ENCODE assay signal across 10 cellular contexts in the genomic region with DNA sequence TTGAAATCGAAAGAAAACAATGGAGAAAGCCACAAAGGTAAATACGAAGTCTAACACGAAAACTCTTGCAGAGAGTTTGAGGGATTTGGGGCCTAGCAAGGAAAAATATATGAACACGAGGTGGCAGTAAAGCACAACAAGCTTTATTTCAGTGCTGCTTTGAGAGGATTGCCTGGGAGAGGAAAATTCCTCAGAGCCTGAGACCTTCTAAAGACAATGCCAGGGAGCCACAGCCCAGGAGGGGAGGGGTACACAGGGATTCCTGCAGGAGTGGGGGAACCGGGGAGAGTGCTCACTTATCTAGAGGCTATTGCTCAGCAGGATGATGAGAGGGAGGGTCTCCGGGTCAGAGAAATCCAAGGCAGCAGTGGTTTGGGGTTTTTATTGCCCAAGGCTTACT.
DNase-seq lines count a peak whose midpoint lies in the region; ATAC-seq, FAIRE-seq and TF ChIP-seq lines count a peak whose summit lies in the region.
"Had no signal": no experiment of that assay in that cellular context is flagged by ENCODE, and none has a peak within 500 bp of the region (broad histone marks: within the 10 kb centered on the region; RNA-seq: fewer than 3 reads in every experiment).

No MANE protein-coding gene starts in this region.

- intact Hi-C loops in pancreas (cut with DNase I) = no loop called here

- H3K27ac ChIP-seq in endodermal cell (ENCODE audit: low read depth, low read length) = no peak overlapping the region
- H3K27ac ChIP-seq in pancreas = no peak overlapping the region

- H3K36me3 Mint-ChIP-seq in endodermal cell (ENCODE audit: low read depth) = peaks cover 31% of the 10 kb centered on the region

- peaks cover 9% of the 10 kb centered on the region for H3K9me3 ChIP-seq in endodermal cell (ENCODE audit: control insufficient read depth, low read length)
- no peaks in the 10 kb centered on the region for H3K9me3 ChIP-seq in pancreas

- H3K4me3 ChIP-seq in endodermal cell (ENCODE audit: low read length) (no peak overlapping the region), pancreas (no peak overlapping the region)

- peak; percentile 90 for TF ChIP-seq CTCF in endodermal cell (conservative IDR thresholded peaks at IDR 0.05)
- peak in 3 of 4 donors; percentile 22 to 46 (median 36) for TF ChIP-seq CTCF in pancreas (IDR thresholded peaks at IDR 0.05)

- no peaks in the 10 kb centered on the region for H3K27me3 Mint-ChIP-seq in endodermal cell (ENCODE audit: insufficient read depth)
- H3K27me3 Mint-ChIP-seq: stimulated activated naive CD8-positive, alpha-beta T cell treated with anti-CD3 and anti-CD28 coated beads, Interleukin-15, Interleukin-2, amounts not matched to agents 100 ng/mL and 50 ng/mL, for 24 hours had no signal

- H3K36me3 ChIP-seq in endodermal cell (ENCODE audit: control insufficient read depth, insufficient read depth, low read length) (peaks cover 4% of the 10 kb centered on the region), pancreas (no peaks in the 10 kb centered on the region)

- H3K4me1 Mint-ChIP-seq in endodermal cell = peaks cover 38% of the 10 kb centered on the region

- H3K27ac Mint-ChIP-seq in endodermal cell = peak overlapping the region; percentile 93
- H3K27ac Mint-ChIP-seq: stimulated activated naive CD8-positive, alpha-beta T cell treated with anti-CD3 and anti-CD28 coated beads, Interleukin-15, Interleukin-2, amounts not matched to agents 100 ng/mL and 50 ng/mL, for 24 hours had no signal

- WGBS in endodermal cell (ENCODE audit: insufficient coverage in 1 of 2, insufficient read length in 1 of 2), 2 experiments = 14 to 15% methylated on average over 5 to 6 of the region's 6 CpGs
- 24 to 28% methylated on average over 6 of the region's 6 CpGs for WGBS in pancreas, 2 donors

- FAIRE-seq in pancreas (lab: Jason Lieb, UNC) = no peak
- FAIRE-seq: endometrium had no signal

- H3K27me3 ChIP-seq in endodermal cell (ENCODE audit: control insufficient read depth, insufficient read depth, low read length, poor library complexity, severe bottlenecking) (no peaks in the 10 kb centered on the region), pancreas (no peaks in the 10 kb centered on the region)

- H3K4me1 ChIP-seq in endodermal cell (ENCODE audit: control insufficient read depth, insufficient read depth, low read length) = no peaks in the 10 kb centered on the region
- H3K4me1 ChIP-seq in pancreas = no peaks in the 10 kb centered on the region

- DNase-seq in Ammon's horn (ENCODE audit: low spot score) = peak; percentile 47
- DNase-seq in H4 (ENCODE audit: low spot score) = peak; percentile 25
- peak; percentile 68 for DNase-seq in NCI-H774 (lab: John Stamatoyannopoulos, UW)
- DNase-seq in endodermal cell = peak; percentile 93
- DNase-seq in pancreas = peak in 1 of 6 donors; percentile 18
- DNase-seq in activated naive CD4-positive, alpha-beta T cell treated with anti-CD3 and anti-CD28 coated beads, Interleukin-2, amount 50 U/mL, for 16 hours = no peak

- no peak overlapping the region for H3K4me3 Mint-ChIP-seq in endodermal cell
- H3K4me3 Mint-ChIP-seq: stimulated activated naive CD8-positive, alpha-beta T cell treated with anti-CD3 and anti-CD28 coated beads, Interleukin-15, Interleukin-2, amounts not matched to agents 100 ng/mL and 50 ng/mL, for 24 hours had no signal

- H3K9me3 Mint-ChIP-seq in endodermal cell = peaks cover 43% of the 10 kb centered on the region

- ATAC-seq in pancreas (peak in 3 of 4 donors; percentile 71 to 77 (median 73)), GM19452 (IDR thresholded peaks at IDR 0.05; ENCODE audit: unreplicated experiment) (no peak), HG02571 (IDR thresholded peaks at IDR 0.05; ENCODE audit: unreplicated experiment) (no peak)

- no peak overlapping the region for H3K9ac ChIP-seq in endodermal cell (ENCODE audit: extremely low read depth, low read length, poor library complexity, severe bottlenecking)

Comparison
In these comparisons a context has a peak if more than half of its experiments do, and no peak if none do; other contexts are left out.
1. ATAC-seq: peak in pancreas (3 of 4); none in GM19452 (single experiment) and HG02571 (single experiment).